ENCODE assay signal across 9 cellular contexts in genomic region chr6:41367700-41368099, GRCh38. TPM values are rescaled to one million over a fixed set of nuclear protein-coding genes. Genes with fewer than 3 reads are reported as not detected.
DNase-seq lines count a peak whose midpoint lies in the region; ATAC-seq, FAIRE-seq and TF ChIP-seq lines count a peak whose summit lies in the region.
"Had no signal": no experiment of that assay in that cellular context is flagged by ENCODE, and none has a peak within 500 bp of the region (broad histone marks: within the 10 kb centered on the region; RNA-seq: fewer than 3 reads in every experiment).

No MANE protein-coding gene starts in this region.

- H3K36me3 ChIP-seq in A673 (ENCODE audit: insufficient read depth, low read length, poor library complexity, severe bottlenecking) (no peaks in the 10 kb centered on the region), GM23338 (ENCODE audit: insufficient read depth) (no peaks in the 10 kb centered on the region), small intestine (ENCODE audit: control insufficient read depth in 2 of 2, insufficient read depth in 2 of 2, low read length in 2 of 2) (no peaks in the 10 kb centered on the region)

- CTCF ChIA-PET in A673 (lab: Charles Lee) = interaction anchor here (0.6 to 2.0 kb wide), 13 partner anchors 30 to 419 kb away, joined by 3 to 23 read pairs (median 4); partner anchors contain the start of gene TOMM6

- H3K4me3 Mint-ChIP-seq in GM23338 = no peak overlapping the region

- H3K27me3 ChIP-seq in A673 (replicated peaks; ENCODE audit: insufficient read depth, low read depth, low read length, poor library complexity) = no peaks in the 10 kb centered on the region
- H3K27me3 ChIP-seq in GM23338 (ENCODE audit: insufficient read depth) = peaks cover 53% of the 10 kb centered on the region
- peaks cover 4 to 13% of the 10 kb centered on the region in 2 donors for H3K27me3 ChIP-seq in small intestine (ENCODE audit: control insufficient read depth in 2 of 2, insufficient read depth in 2 of 2, low read length in 2 of 2)

- BruUV-seq in A673 (replicated peaks; lab: Mats Ljungman, UMichigan) = no TSS peak

- H3K79me2 ChIP-seq in GM23338 (replicated peaks; ENCODE audit: insufficient read depth) = no peaks in the 10 kb centered on the region

- TF ChIP-seq CTCF in A673 (conservative IDR thresholded peaks at IDR 0.05; ENCODE audit: low read depth, low read length) = peak; percentile 82
- TF ChIP-seq CTCF in GM23338 (conservative IDR thresholded peaks at IDR 0.05; ENCODE audit: low read depth in 2 of 2) = peak; percentile 83 to 99

- H4K20me1 ChIP-seq in GM23338 (replicated peaks; ENCODE audit: insufficient read depth) = peaks cover 4% of the 10 kb centered on the region; the same call in 1 of the 2 replicates

- no peak overlapping the region for H2AFZ ChIP-seq in GM23338

- POLR2A ChIA-PET in A673 (lab: Charles Lee; ENCODE audit: low non-redundant PET) = no interaction called here

- H3K9me3 ChIP-seq in A673 (ENCODE audit: low read depth, low read length, poor library complexity, severe bottlenecking) (no peaks in the 10 kb centered on the region), small intestine (ENCODE audit: control insufficient read depth, low read depth) (no peaks in the 10 kb centered on the region)

- no peaks in the 10 kb centered on the region for H3K9me3 Mint-ChIP-seq in GM23338

- WGBS in small intestine, 3 donors = 6 to 8% (median 8%) methylated on average over 2 of the region's 2 CpGs

- intact Hi-C loops in A673 (cut with micrococcal nuclease; ENCODE audit: unreplicated experiment) = loop anchor here (1.0 kb wide), 2 partner anchors 316 to 409 kb away; no protein-coding TSS in a partner anchor
- intact Hi-C loops in left ventricle myocardium superior (cut with micrococcal nuclease) = loop anchor here (5.0 kb wide), 1 partner anchor 235 kb away; no protein-coding TSS in a partner anchor

- peaks cover 11% of the 10 kb centered on the region for H3K4me1 ChIP-seq in A673 (ENCODE audit: insufficient read depth, low read length, poor library complexity, severe bottlenecking)
- peaks cover 16% of the 10 kb centered on the region for H3K4me1 ChIP-seq in GM23338 (ENCODE audit: insufficient read depth)
- H3K4me1 ChIP-seq in small intestine (ENCODE audit: control insufficient read depth in 2 of 2, insufficient read depth in 1 of 2, low read depth in 1 of 2, low read length in 1 of 2) = no peaks in the 10 kb centered on the region

- H3K36me3 Mint-ChIP-seq in GM23338 (ENCODE audit: low read depth) = no peaks in the 10 kb centered on the region

- DNase-seq in A673 (ENCODE audit: low spot score) (peak; percentile 77), GM23338 (ENCODE audit: low spot score) (peak; percentile 92), NCI-H2196 treated with DMSO at 0.1 percent for 48 hours (lab: John Stamatoyannopoulos, UW; ENCODE audit: unreplicated experiment) (peak; percentile 27), amniotic epithelial cell (ENCODE audit: low read depth) (peak; percentile 57), left ventricle myocardium superior (peak; percentile 37), small intestine (peak; percentile 58), GM19238 (ENCODE audit: insufficient read length, low spot score) (no peak)
- DNase-seq in effector CD8-positive, alpha-beta T cell (lab: John Stamatoyannopoulos, UW) = no peak

- no peaks in the 10 kb centered on the region for H3K9me2 ChIP-seq in GM23338 (ENCODE audit: insufficient read depth)

- H3K4me3 ChIP-seq in A673 (ENCODE audit: low read depth, low read length, poor library complexity, severe bottlenecking) = no peak overlapping the region
- no peak overlapping the region for H3K4me3 ChIP-seq in GM23338
- no peak overlapping the region for H3K4me3 ChIP-seq in small intestine (ENCODE audit: low read depth in 1 of 2, low read length in 2 of 2)

- no peak for FAIRE-seq in small intestine (lab: Jason Lieb, UNC)

- ATAC-seq in GM23338 = peak; percentile 71
- peak; percentile 80 for ATAC-seq in left ventricle myocardium superior

- H3K27ac ChIP-seq in A673 (ENCODE audit: low read depth, low read length, poor library complexity, severe bottlenecking) (no peak overlapping the region), GM23338 (ENCODE audit: low read depth) (no peak overlapping the region), small intestine (ENCODE audit: low read depth in 1 of 2, low read length in 1 of 2) (no peak overlapping the region)

- peaks cover 20% of the 10 kb centered on the region; the same call in 1 of the 2 replicates for H3F3A ChIP-seq in GM23338 (replicated peaks; ENCODE audit: low read depth)

- H3K4me1 Mint-ChIP-seq in GM23338 = peaks cover 24% of the 10 kb centered on the region

- H3K4me2 ChIP-seq in GM23338 = no peak overlapping the region

- no peak overlapping the region for H3K27ac Mint-ChIP-seq in GM23338

- peaks cover 51% of the 10 kb centered on the region for H3K27me3 Mint-ChIP-seq in GM23338 (ENCODE audit: insufficient read depth, low read depth, poor library complexity)

TF ChIP-seq in GM23338, 12 proteins besides CTCF, POLR2A, EP300 and RAD21:
- TF ChIP-seq ETS1 (IDR thresholded peaks at IDR 0.05) = no peak
TF ChIP-seq in GM23338: peak in this region for 0.

RNA-seq across cellular contexts. Expression of gene NCR2, which starts 32.3 kb away (rescaled TPM):
- not detected in 2 replicates for total RNA-seq in A673 (2021)
- not detected in 2 replicates for total RNA-seq in GM23338 (2014; rRNA removed; shearing (Covaris generic))
- polyA plus RNA-seq in GM23338 (2016; fragmentation: Nextera tagmentation; extraction: Ambion mirVana) = not detected in 2 replicates
- not detected for total RNA-seq in left ventricle myocardium superior
- polyA plus RNA-seq in small intestine = not detected
- polyA plus RNA-seq: adipose tissue had no signal

Comparison
In these comparisons a context has a peak if more than half of its experiments do, and no peak if none do; other contexts are left out.
1. DNase-seq: peak in A673 (single experiment), GM23338 (single experiment), NCI-H2196 treated with DMSO at 0.1 percent for 48 hours (single experiment), amniotic epithelial cell (single experiment), left ventricle myocardium superior (single experiment) and small intestine (single experiment); none in effector CD8-positive, alpha-beta T cell (single experiment) and GM19238 (single experiment).